1 cellular context compared by ENCODE assay signal in genomic region chr19:1094978-1095701, GRCh38.
TF ChIP-seq lines count a peak whose summit lies in the region.

TSS of gene POLR2E (minus strand) at chr19:1095375. CDS start at chr19:1095315, 60 bp downstream.

TF ChIP-seq in HepG2, 621 proteins besides CTCF, POLR2A, EP300 and RAD21 (continued from another document and continues in another):
- TF ChIP-seq ZNF547 (CRISPR knock-in tag; IDR thresholded peaks at IDR 0.05) (peak; percentile 52; the same call in 1 of the 2 replicates), AGO2 (optimal IDR thresholded peaks at IDR 0.05; ENCODE audit: low read depth, low read length) (peak; percentile 39), NFYB (CRISPR knock-in tag; IDR thresholded peaks at IDR 0.05) (peak; percentile 81), ZNF496 (CRISPR knock-in tag; IDR thresholded peaks at IDR 0.05; ENCODE audit: insufficient replicate concordance) (no peak), ARNT2 (CRISPR knock-in tag; IDR thresholded peaks at IDR 0.05; ENCODE audit: low read depth) (peak; percentile 97), ZNF335 (CRISPR knock-in tag; IDR thresholded peaks at IDR 0.05) (peak; percentile 100), ZNF557 (CRISPR knock-in tag; IDR thresholded peaks at IDR 0.05) (0 out of 2 replicates have a peak, but pooled peaks have one; percentile 30), ZBTB34 (CRISPR knock-in tag; IDR thresholded peaks at IDR 0.05) (no peak), BCL3 (CRISPR knock-in tag; IDR thresholded peaks at IDR 0.05) (no peak; the same call in none of the 2 replicates), ZNF138 (CRISPR knock-in tag; IDR thresholded peaks at IDR 0.05; ENCODE audit: low read depth) (peak; percentile 63; the same call in 1 of the 2 replicates), SIX4 (CRISPR knock-in tag; IDR thresholded peaks at IDR 0.05) (peak; percentile 79), MLXIP (CRISPR knock-in tag; IDR thresholded peaks at IDR 0.05; ENCODE audit: borderline replicate concordance) (no peak), FOXC1 (CRISPR knock-in tag; IDR thresholded peaks at IDR 0.05; ENCODE audit: borderline replicate concordance) (peak; percentile 46; the same call in 1 of the 2 replicates), GABPA (IDR thresholded peaks at IDR 0.05; ENCODE audit: low read depth, low read length) (no peak), GABPA (CRISPR knock-in tag; IDR thresholded peaks at IDR 0.05; ENCODE audit: low read depth) (peak; percentile 68), PRDM10 (CRISPR knock-in tag; IDR thresholded peaks at IDR 0.05; ENCODE audit: low read depth) (peak; percentile 82), ZBTB2 (CRISPR knock-in tag; IDR thresholded peaks at IDR 0.05; ENCODE audit: low read depth) (peak; percentile 38; the same call in 1 of the 2 replicates), TIGD3 (CRISPR knock-in tag; IDR thresholded peaks at IDR 0.05; ENCODE audit: borderline replicate concordance) (no peak), ZNF24 (IDR thresholded peaks at IDR 0.05) (no peak), ZBTB21 (CRISPR knock-in tag; IDR thresholded peaks at IDR 0.05) (no peak), PCBP1 (IDR thresholded peaks at IDR 0.05; ENCODE audit: borderline replicate concordance, low read depth, low read length) (0 out of 2 replicates have a peak, but pooled peaks have one; percentile 52), UBTF (CRISPR knock-in tag; IDR thresholded peaks at IDR 0.05) (peak; percentile 51; the same call in 1 of the 2 replicates), CBX2 (IDR thresholded peaks at IDR 0.05; ENCODE audit: low read depth, low read length) (no peak), CBX2 (CRISPR knock-in tag; IDR thresholded peaks at IDR 0.05; ENCODE audit: low read depth) (0 out of 2 replicates have a peak, but pooled peaks have one; percentile 27), TFDP1 (CRISPR knock-in tag; IDR thresholded peaks at IDR 0.05; ENCODE audit: borderline replicate concordance) (peak; percentile 47; the same call in 1 of the 2 replicates), ZNF724P (CRISPR knock-in tag; IDR thresholded peaks at IDR 0.05; ENCODE audit: borderline replicate concordance) (0 out of 2 replicates have a peak, but pooled peaks have one; percentile 49), ARID4A (CRISPR knock-in tag; IDR thresholded peaks at IDR 0.05; ENCODE audit: borderline replicate concordance) (peak; percentile 86), THAP9 (CRISPR knock-in tag; IDR thresholded peaks at IDR 0.05; ENCODE audit: borderline replicate concordance) (peak; percentile 81), PHB2 (IDR thresholded peaks at IDR 0.05; ENCODE audit: partially characterized antibody) (no peak), HDAC2 (CRISPR knock-in tag; IDR thresholded peaks at IDR 0.05) (peak; percentile 52; the same call in 1 of the 2 replicates)
